In the genomic region with DNA sequence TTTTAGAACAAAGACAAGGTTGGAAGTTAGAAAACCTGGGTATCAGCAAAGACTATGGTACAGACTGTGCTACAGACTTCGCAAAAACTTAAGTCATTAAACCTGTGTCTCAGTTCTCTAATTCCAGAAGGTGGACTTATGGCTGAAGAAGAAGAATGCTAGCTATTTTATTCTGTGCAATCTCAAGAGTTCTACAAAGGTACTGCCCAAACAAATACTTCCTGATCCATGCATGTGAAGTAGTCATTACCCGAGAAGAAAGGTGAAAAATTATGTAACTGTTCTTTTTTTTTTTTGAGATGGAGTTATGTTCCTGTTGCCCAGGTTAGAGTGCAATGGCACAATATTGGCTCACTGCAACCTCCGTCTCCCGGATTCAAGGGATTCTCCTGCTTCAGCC, we compare ENCODE assay signal across 20 cellular contexts.
"Had no signal": no experiment of that assay in that cellular context is flagged by ENCODE, and none has a peak within 500 bp of the region (broad histone marks: within the 10 kb centered on the region; RNA-seq: fewer than 3 reads in every experiment).

No MANE protein-coding gene starts in this region.

- H3K4me1 Mint-ChIP-seq: stimulated activated naive CD8-positive, alpha-beta T cell treated with anti-CD3 and anti-CD28 coated beads, Interleukin-15, amount 100 ng/mL, for 72 hours had no signal

- H3K4me1 ChIP-seq: colonic mucosa had no signal

- H3K27ac ChIP-seq: colonic mucosa, spleen, thoracic aorta had no signal

- H3K27ac Mint-ChIP-seq: memory B cell; nephron; stimulated activated naive B cell treated with anti-CD40 and anti-IgM and Interleukin-4, amounts not matched to agents 10 μg/mL and 1 μg/mL and 100 μg/mL, for 72 hours; stimulated activated naive CD8-positive, alpha-beta T cell treated with anti-CD3 and anti-CD28 coated beads, Interleukin-15, amount 100 ng/mL, for 72 hours had no signal

- H3K36me3 Mint-ChIP-seq: memory B cell, naive B cell had no signal

- H3K9me3 Mint-ChIP-seq: memory B cell; nephron; stimulated activated naive CD8-positive, alpha-beta T cell treated with anti-CD3 and anti-CD28 coated beads, Interleukin-15, amount 100 ng/mL, for 72 hours had no signal

- DNase-seq: caudate nucleus; colonic mucosa; dermis blood vessel endothelial cell; erythroblast; foreskin melanocyte; head of caudate nucleus; kidney; left cardiac atrium; naive B cell; spleen; stimulated activated CD4-positive, alpha-beta T cell treated with anti-CD3 and anti-CD28 coated beads, Interleukin-15, amount 100 ng/mL, for 24 hours; stimulated activated CD4-positive, alpha-beta T cell treated with anti-CD3 and anti-CD28 coated beads, Interleukin-2, amount 100 ng/mL, for 24 hours; stimulated activated CD4-positive, alpha-beta T cell treated with anti-CD3 and anti-CD28 coated beads, Interleukin-4, amount 100 ng/mL, for 4 hours; stimulated activated naive B cell treated with anti-CD40 and anti-IgM and Interleukin-4, amounts not matched to agents 10 μg/mL and 1 μg/mL and 100 μg/mL, for 72 hours; stimulated activated naive CD8-positive, alpha-beta T cell treated with anti-CD3 and anti-CD28 coated beads, Interleukin-15, amount 100 ng/mL, for 72 hours had no signal

- H3K27me3 ChIP-seq: colonic mucosa, hepatocyte, spleen had no signal

- H3K36me3 ChIP-seq: colonic mucosa, spleen, thoracic aorta had no signal

- H3K27me3 Mint-ChIP-seq: memory B cell; naive B cell; stimulated activated naive B cell treated with anti-CD40 and anti-IgM and Interleukin-4, amounts not matched to agents 10 μg/mL and 1 μg/mL and 100 μg/mL, for 72 hours; stimulated activated naive CD8-positive, alpha-beta T cell treated with anti-CD3 and anti-CD28 coated beads, Interleukin-15, amount 100 ng/mL, for 72 hours had no signal

- ATAC-seq: left cardiac atrium; sciatic nerve; stimulated activated naive B cell treated with anti-CD40 and anti-IgM and Interleukin-4, amounts not matched to agents 10 μg/mL and 1 μg/mL and 100 μg/mL, for 72 hours; stimulated activated naive CD8-positive, alpha-beta T cell treated with anti-CD3 and anti-CD28 coated beads, Interleukin-15, amount 100 ng/mL, for 72 hours had no signal

- H3K9me3 ChIP-seq: colonic mucosa, spleen, thoracic aorta had no signal

- H3K4me3 Mint-ChIP-seq: memory B cell; naive B cell; nephron; stimulated activated naive B cell treated with anti-CD40 and anti-IgM and Interleukin-4, amounts not matched to agents 10 μg/mL and 1 μg/mL and 100 μg/mL, for 72 hours; stimulated activated naive CD8-positive, alpha-beta T cell treated with anti-CD3 and anti-CD28 coated beads, Interleukin-15, amount 100 ng/mL, for 72 hours had no signal

- H3K4me3 ChIP-seq: colonic mucosa, hepatocyte, spleen, thoracic aorta had no signal
